ENCODE assay signal across 18 cellular contexts in the genomic region with DNA sequence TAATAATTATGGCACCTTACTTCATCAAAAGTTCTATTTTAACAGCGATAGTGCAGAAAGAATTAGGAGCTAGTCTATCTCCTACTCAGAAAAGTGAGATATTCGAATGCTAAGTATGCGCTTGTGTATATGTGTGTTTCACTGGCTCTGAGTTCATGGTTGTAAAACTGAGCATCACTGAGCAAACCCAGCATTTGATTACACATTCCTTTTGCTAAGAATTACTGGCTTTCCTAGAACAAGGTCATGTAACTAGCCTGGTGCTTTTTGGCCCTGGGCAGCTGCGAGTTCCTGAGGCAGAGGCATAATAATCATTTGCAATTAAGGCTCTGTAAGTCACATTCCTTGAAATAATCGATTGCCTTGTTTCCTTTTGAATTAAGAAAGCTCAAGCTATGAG.
DNase-seq lines count a peak whose midpoint lies in the region; ATAC-seq and TF ChIP-seq lines count a peak whose summit lies in the region.
"Had no signal": no experiment of that assay in that cellular context is flagged by ENCODE, and none has a peak within 500 bp of the region (broad histone marks: within the 10 kb centered on the region; RNA-seq: fewer than 3 reads in every experiment).

No MANE protein-coding gene starts in this region.

- no peak overlapping the region for H3K9ac ChIP-seq in IMR-90 (ENCODE audit: low read depth, low read length)
- no peak overlapping the region for H3K9ac ChIP-seq in smooth muscle cell (ENCODE audit: low read depth)
- H3K9ac ChIP-seq: BLaER1 had no signal

- H3K4me3 Mint-ChIP-seq in chondrocyte (ENCODE audit: unreplicated experiment) = no peak overlapping the region
- H3K4me3 Mint-ChIP-seq: CD14-positive monocyte; CD8-positive, alpha-beta T cell; HFFc6 had no signal

- H3K4me1 Mint-ChIP-seq in chondrocyte (ENCODE audit: low read depth) = peaks cover 14% of the 10 kb centered on the region

- no peak for TF ChIP-seq RAD21 in IMR-90 (IDR thresholded peaks at IDR 0.05; ENCODE audit: low read length)

- H4K20me1 ChIP-seq in IMR-90 (ENCODE audit: insufficient read depth, low read length) (no peaks in the 10 kb centered on the region), smooth muscle cell (ENCODE audit: low read depth) (peaks cover 6% of the 10 kb centered on the region)
- H4K20me1 ChIP-seq: BLaER1 had no signal

- intact Hi-C loops in IMR-90 (cut with micrococcal nuclease) = no loop called here
- intact Hi-C loops in left ventricle myocardium inferior (cut with micrococcal nuclease) = no loop called here

- H3K27me3 ChIP-seq in IMR-90 (ENCODE audit: control insufficient read depth, insufficient read depth, low read length) (no peaks in the 10 kb centered on the region), smooth muscle cell (ENCODE audit: low read depth) (no peaks in the 10 kb centered on the region), left ventricle myocardium inferior (ENCODE audit: low read depth) (no peaks in the 10 kb centered on the region)
- H3K27me3 ChIP-seq: BLaER1 had no signal

- CTCF ChIA-PET in IMR-90 (lab: Yijun Ruan, JAX) = no interaction called here

- H3K56ac ChIP-seq in IMR-90 (ENCODE audit: extremely low read depth, insufficient read depth, low read length) = no peak overlapping the region

- H4K91ac ChIP-seq in IMR-90 (ENCODE audit: insufficient read depth, low read depth, low read length) = no peak overlapping the region

- ATAC-seq in IMR-90 (ENCODE audit: low read depth) = peak; percentile 88
- ATAC-seq: CD8-positive, alpha-beta T cell; HCT116 had no signal

- TF ChIP-seq CTCF in IMR-90 (conservative IDR thresholded peaks at IDR 0.05; ENCODE audit: low read depth, low read length) (no peak), chondrocyte (IDR thresholded peaks at IDR 0.05) (no peak), smooth muscle cell (IDR thresholded peaks at IDR 0.05; ENCODE audit: borderline replicate concordance, insufficient read depth, poor library complexity, severe bottlenecking) (no peak), left ventricle myocardium inferior (IDR thresholded peaks at IDR 0.05; ENCODE audit: borderline replicate concordance) (no peak)

- H3K9me1 ChIP-seq in IMR-90 (ENCODE audit: insufficient read depth, low read length) = no peaks in the 10 kb centered on the region; the same call in 1 of the 2 replicates

- H4K8ac ChIP-seq in IMR-90 (ENCODE audit: low read depth in 2 of 2, low read length in 2 of 2) = no peak overlapping the region

- no peak overlapping the region for H2AK5ac ChIP-seq in IMR-90 (ENCODE audit: low read depth, low read length)

- no peak overlapping the region for H3K18ac ChIP-seq in IMR-90 (ENCODE audit: low read depth, low read length)

- H3K36me3 ChIP-seq in IMR-90 (ENCODE audit: control insufficient read depth, insufficient read depth, low read length) = peaks cover 7% of the 10 kb centered on the region; the same call in 1 of the 2 replicates
- no peaks in the 10 kb centered on the region for H3K36me3 ChIP-seq in smooth muscle cell (ENCODE audit: low read depth)
- peaks cover 28% of the 10 kb centered on the region for H3K36me3 ChIP-seq in left ventricle myocardium inferior

- H3K4me2 ChIP-seq in IMR-90 (ENCODE audit: low read depth, low read length) (no peak overlapping the region), smooth muscle cell (no peak overlapping the region)
- H3K4me2 ChIP-seq: BLaER1 had no signal

- H3K4me3 ChIP-seq in IMR-90 (ENCODE audit: insufficient read depth, low read depth, low read length) = no peak overlapping the region
- H3K4me3 ChIP-seq in smooth muscle cell = no peak overlapping the region
- no peak overlapping the region for H3K4me3 ChIP-seq in left ventricle myocardium inferior
- H3K4me3 ChIP-seq: BLaER1 had no signal

- in situ Hi-C loops in IMR-90 (cut with MboI; ENCODE audit: low sequenced_read_pairs) = no loop called here

- no peak overlapping the region for H3K27ac Mint-ChIP-seq in chondrocyte (ENCODE audit: unreplicated experiment)
- H3K27ac Mint-ChIP-seq: CD8-positive, alpha-beta T cell; HFFc6 had no signal

- no peak overlapping the region for H2AK9ac ChIP-seq in IMR-90 (replicated peaks; ENCODE audit: low read depth, low read length, poor library complexity)

- H3K27me3 Mint-ChIP-seq in chondrocyte (ENCODE audit: low read depth) = no peaks in the 10 kb centered on the region

- POLR2A ChIA-PET in IMR-90 (lab: Charles Lee; ENCODE audit: unreplicated experiment) = no interaction called here

- no peak overlapping the region for H3K27ac ChIP-seq in IMR-90 (ENCODE audit: insufficient read depth, low read length)
- peak overlapping the region; percentile 11 for H3K27ac ChIP-seq in smooth muscle cell (ENCODE audit: low read depth)
- no peak overlapping the region for H3K27ac ChIP-seq in left ventricle myocardium inferior (replicated peaks)
- H3K27ac ChIP-seq: BLaER1, HL-60 had no signal

- no peak overlapping the region for H2BK5ac ChIP-seq in IMR-90 (ENCODE audit: low read depth, low read length, poor library complexity, severe bottlenecking)

- no peak overlapping the region for H4K5ac ChIP-seq in IMR-90 (ENCODE audit: low read depth, low read length)

- no peak overlapping the region for H3K4ac ChIP-seq in IMR-90 (ENCODE audit: low read depth, low read length)

- H3K4me1 ChIP-seq in IMR-90 (ENCODE audit: control insufficient read depth, insufficient read depth, low read length) (peaks cover 2% of the 10 kb centered on the region; the same call in 1 of the 2 replicates), smooth muscle cell (ENCODE audit: low read depth) (no peaks in the 10 kb centered on the region), left ventricle myocardium inferior (peaks cover 21% of the 10 kb centered on the region)

- H3K14ac ChIP-seq in IMR-90 (replicated peaks; ENCODE audit: low read depth, low read length) = no peak overlapping the region

- dilution Hi-C loops in IMR-90 (cut with HindIII; ENCODE audit: low sequenced_read_pairs, unreplicated experiment) = no loop called here

- BruUV-seq in IMR-90 (replicated peaks; lab: Mats Ljungman, UMichigan) = no TSS peak

- TF ChIP-seq POLR2A in IMR-90 (IDR thresholded peaks at IDR 0.05; ENCODE audit: low read depth, low read length) = no peak

- no peak overlapping the region for H2BK15ac ChIP-seq in IMR-90 (ENCODE audit: low read depth, low read length)

- H2BK20ac ChIP-seq in IMR-90 (ENCODE audit: low read depth, low read length) = no peak overlapping the region

- no CpG with 5 or more reads among the region's 5 CpGs for whole genome bisulfite sequencing in IMR-90 (ENCODE audit: extremely low coverage in 2 of 2, insufficient read length in 1 of 2), 2 experiments
- WGBS in smooth muscle cell (ENCODE audit: low lambda C conversion rate) = 80% methylated on average over 5 of the region's 5 CpGs

- peaks cover 6% of the 10 kb centered on the region for H3K9me3 Mint-ChIP-seq in chondrocyte (ENCODE audit: low read depth)
- H3K9me3 Mint-ChIP-seq: CD8-positive, alpha-beta T cell; HFFc6 had no signal

- DNase-seq in IMR-90 (peak; percentile 32), chondrocyte (ENCODE audit: low spot score) (peak; percentile 15), left kidney (ENCODE audit: low read depth, low spot score) (peak; percentile 55), smooth muscle cell (lab: John Stamatoyannopoulos, UW; ENCODE audit: unreplicated experiment) (no peak), CD1c-positive myeloid dendritic cell (ENCODE audit: extremely low spot score) (no peak), left ventricle myocardium inferior (no peak)
- no peak for DNase-seq in activated T-cell treated with anti-CD3 and anti-CD28 coated beads, Interleukin-2, amount 50 U/mL, for 48 hours
- DNase-seq: 8988T; CD8-positive, alpha-beta T cell; COR-L47; GDM1; GOT3; H7; HFFc6 had no signal

- peaks cover 11% of the 10 kb centered on the region for H3K36me3 Mint-ChIP-seq in chondrocyte (ENCODE audit: low read depth)

- H3K23ac ChIP-seq in IMR-90 (ENCODE audit: low read depth, low read length) = no peak overlapping the region

- H3K79me2 ChIP-seq in smooth muscle cell (ENCODE audit: low read depth) = no peaks in the 10 kb centered on the region

- H3K79me1 ChIP-seq in IMR-90 (ENCODE audit: low read depth in 1 of 2, low read length in 2 of 2) = no peaks in the 10 kb centered on the region

- H3K9me3 ChIP-seq in IMR-90 (ENCODE audit: control insufficient read depth, insufficient read depth, low read length) = peaks cover 2% of the 10 kb centered on the region; the same call in 1 of the 2 replicates
- no peaks in the 10 kb centered on the region for H3K9me3 ChIP-seq in smooth muscle cell (replicated peaks; ENCODE audit: low read depth)
- peaks cover 7% of the 10 kb centered on the region for H3K9me3 ChIP-seq in left ventricle myocardium inferior (replicated peaks)

- H2AFZ ChIP-seq in IMR-90 (replicated peaks; ENCODE audit: low read length, poor library complexity) = no peak overlapping the region
- no peak overlapping the region for H2AFZ ChIP-seq in smooth muscle cell (ENCODE audit: low read depth)

- peaks cover 12% of the 10 kb centered on the region for H3F3A ChIP-seq in smooth muscle cell (ENCODE audit: low read depth)

- no peak overlapping the region for H2BK120ac ChIP-seq in IMR-90 (ENCODE audit: low read depth, low read length)

TF ChIP-seq in IMR-90, 13 proteins besides CTCF, POLR2A, EP300 and RAD21:
- TF ChIP-seq MAFK (IDR thresholded peaks at IDR 0.05; ENCODE audit: low read depth, low read length) (no peak), SMC3 (IDR thresholded peaks at IDR 0.05; ENCODE audit: low read depth, low read length) (no peak), MAZ (IDR thresholded peaks at IDR 0.05; ENCODE audit: borderline replicate concordance, low read depth, low read length) (no peak), BHLHE40 (IDR thresholded peaks at IDR 0.05; ENCODE audit: low read depth, low read length) (no peak), FOS (IDR thresholded peaks at IDR 0.05; ENCODE audit: low read depth, low read length) (no peak), MXI1 (IDR thresholded peaks at IDR 0.05; ENCODE audit: borderline replicate concordance, low read depth, low read length) (no peak)
- TF ChIP-seq, protein P1, sequence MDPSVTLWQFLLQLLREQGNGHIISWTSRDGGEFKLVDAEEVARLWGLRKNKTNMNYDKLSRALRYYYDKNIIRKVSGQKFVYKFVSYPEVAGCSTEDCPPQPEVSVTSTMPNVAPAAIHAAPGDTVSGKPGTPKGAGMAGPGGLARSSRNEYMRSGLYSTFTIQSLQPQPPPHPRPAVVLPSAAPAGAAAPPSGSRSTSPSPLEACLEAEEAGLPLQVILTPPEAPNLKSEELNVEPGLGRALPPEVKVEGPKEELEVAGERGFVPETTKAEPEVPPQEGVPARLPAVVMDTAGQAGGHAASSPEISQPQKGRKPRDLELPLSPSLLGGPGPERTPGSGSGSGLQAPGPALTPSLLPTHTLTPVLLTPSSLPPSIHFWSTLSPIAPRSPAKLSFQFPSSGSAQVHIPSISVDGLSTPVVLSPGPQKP (IDR thresholded peaks at IDR 0.05; ENCODE audit: borderline replicate concordance, low read depth, low read length) = no peak

Comparison
In these comparisons a context has a peak if more than half of its experiments do, and no peak if none do; other contexts are left out.
1. DNase-seq: peak in IMR-90 (single experiment), chondrocyte (single experiment) and left kidney (single experiment); none in smooth muscle cell (single experiment), activated T-cell treated with anti-CD3 and anti-CD28 coated beads, Interleukin-2, amount 50 U/mL, for 48 hours (0 of 2), CD1c-positive myeloid dendritic cell (single experiment) and left ventricle myocardium inferior (single experiment).